ENCODE assay signal across 8 cellular contexts in genomic region chr15:29668120-29668602, GRCh38.
DNase-seq lines count a peak whose midpoint lies in the region; ATAC-seq, FAIRE-seq and TF ChIP-seq lines count a peak whose summit lies in the region.

No MANE protein-coding gene starts in this region.

- POLR2A ChIA-PET in activated naive CD8-positive, alpha-beta T cell treated with anti-CD3 and anti-CD28 coated beads, Interleukin-2, amount 10 ng/mL, durations not matched to agents 7 days and 5 days (lab: Charles Lee): no interaction called here
- POLR2A ChIA-PET in CD4-positive, alpha-beta T cell (lab: Charles Lee): no interaction called here

- no peak overlapping the region for H3K27ac ChIP-seq in cardiac muscle cell
- no peak overlapping the region for H3K27ac ChIP-seq in CD4-positive, alpha-beta T cell (ENCODE audit: low read depth, low read length)

- peak; percentile 41 for FAIRE-seq in H54 (lab: Jason Lieb, UNC)

- no peak overlapping the region for H3K4me3 Mint-ChIP-seq in activated naive CD8-positive, alpha-beta T cell treated with anti-CD3 and anti-CD28 coated beads, Interleukin-2, amount 10 ng/mL, durations not matched to agents 7 days and 5 days
- H3K4me3 Mint-ChIP-seq in progenitor cell of endocrine pancreas (ENCODE audit: low read depth): no peak overlapping the region
- H3K4me3 Mint-ChIP-seq in CD4-positive, alpha-beta T cell: no peak overlapping the region

- no peaks in the 10 kb centered on the region for H3K27me3 ChIP-seq in cardiac muscle cell
- peaks cover 8% of the 10 kb centered on the region for H3K27me3 ChIP-seq in CD4-positive, alpha-beta T cell (ENCODE audit: control insufficient read depth, insufficient read depth, low read length)

- intact Hi-C loops in CD4-positive, alpha-beta T cell (cut with DNase I, micrococcal nuclease): no loop called here

- TF ChIP-seq CTCF in cardiac muscle cell (IDR thresholded peaks at IDR 0.05; ENCODE audit: low read depth, low read length): peak; percentile 87
- peak; percentile 85 for TF ChIP-seq CTCF in progenitor cell of endocrine pancreas (IDR thresholded peaks at IDR 0.05; ENCODE audit: unreplicated experiment)
- TF ChIP-seq CTCF in CD4-positive, alpha-beta T cell (IDR thresholded peaks at IDR 0.05): no peak

- no peak overlapping the region for H3K27ac Mint-ChIP-seq in activated naive CD8-positive, alpha-beta T cell treated with anti-CD3 and anti-CD28 coated beads, Interleukin-2, amount 10 ng/mL, durations not matched to agents 7 days and 5 days
- peak overlapping the region; percentile 39 for H3K27ac Mint-ChIP-seq in progenitor cell of endocrine pancreas
- no peak overlapping the region for H3K27ac Mint-ChIP-seq in CD4-positive, alpha-beta T cell

- TF ChIP-seq POLR2A in H54 (IDR thresholded peaks at IDR 0.05; ENCODE audit: low read depth, low read length): no peak

- no peaks in the 10 kb centered on the region for H3K4me1 Mint-ChIP-seq in activated naive CD8-positive, alpha-beta T cell treated with anti-CD3 and anti-CD28 coated beads, Interleukin-2, amount 10 ng/mL, durations not matched to agents 7 days and 5 days
- H3K4me1 Mint-ChIP-seq in progenitor cell of endocrine pancreas (ENCODE audit: low read depth): peaks cover 11% of the 10 kb centered on the region
- no peaks in the 10 kb centered on the region for H3K4me1 Mint-ChIP-seq in CD4-positive, alpha-beta T cell (ENCODE audit: low read depth)

- H3K4me1 ChIP-seq in cardiac muscle cell (ENCODE audit: low read depth): no peaks in the 10 kb centered on the region

- H3K27me3 Mint-ChIP-seq in activated naive CD8-positive, alpha-beta T cell treated with anti-CD3 and anti-CD28 coated beads, Interleukin-2, amount 10 ng/mL, durations not matched to agents 7 days and 5 days: peaks cover 3% of the 10 kb centered on the region
- peaks cover 3% of the 10 kb centered on the region for H3K27me3 Mint-ChIP-seq in progenitor cell of endocrine pancreas
- H3K27me3 Mint-ChIP-seq in CD4-positive, alpha-beta T cell: peaks cover 53% of the 10 kb centered on the region

- no peaks in the 10 kb centered on the region for H3K9me3 Mint-ChIP-seq in activated naive CD8-positive, alpha-beta T cell treated with anti-CD3 and anti-CD28 coated beads, Interleukin-2, amount 10 ng/mL, durations not matched to agents 7 days and 5 days
- no peaks in the 10 kb centered on the region for H3K9me3 Mint-ChIP-seq in progenitor cell of endocrine pancreas (ENCODE audit: low read depth)
- H3K9me3 Mint-ChIP-seq in CD4-positive, alpha-beta T cell: no peaks in the 10 kb centered on the region

- no peaks in the 10 kb centered on the region for H3K36me3 ChIP-seq in cardiac muscle cell

- ATAC-seq in activated naive CD8-positive, alpha-beta T cell treated with anti-CD3 and anti-CD28 coated beads, Interleukin-2, amount 10 ng/mL, durations not matched to agents 7 days and 5 days (ENCODE audit: low read depth): peak; percentile 65
- no peak for ATAC-seq in CD4-positive, alpha-beta T cell (ENCODE audit: poor library complexity)

- H3K4me3 ChIP-seq in cardiac muscle cell: no peak overlapping the region

- H3K36me3 Mint-ChIP-seq in activated naive CD8-positive, alpha-beta T cell treated with anti-CD3 and anti-CD28 coated beads, Interleukin-2, amount 10 ng/mL, durations not matched to agents 7 days and 5 days: no peaks in the 10 kb centered on the region
- H3K36me3 Mint-ChIP-seq in progenitor cell of endocrine pancreas (ENCODE audit: insufficient read depth): no peaks in the 10 kb centered on the region
- H3K36me3 Mint-ChIP-seq in CD4-positive, alpha-beta T cell (ENCODE audit: low read depth): no peaks in the 10 kb centered on the region

- CTCF ChIA-PET in CD4-positive, alpha-beta T cell (lab: Charles Lee): no interaction called here

- no peaks in the 10 kb centered on the region for H3K9me3 ChIP-seq in cardiac muscle cell (ENCODE audit: low read depth)
- H3K9me3 ChIP-seq in CD4-positive, alpha-beta T cell (ENCODE audit: control insufficient read depth, low read length): no peaks in the 10 kb centered on the region

- peak; percentile 73 for DNase-seq in D341Med (ENCODE audit: low spot score)
- DNase-seq in H54 (ENCODE audit: insufficient read length, low spot score): peak; percentile 82
- DNase-seq in NCI-H524 (lab: John Stamatoyannopoulos, UW): peak; percentile 92 to 96
- DNase-seq in activated naive CD8-positive, alpha-beta T cell treated with anti-CD3 and anti-CD28 coated beads, Interleukin-2, amount 10 ng/mL, durations not matched to agents 7 days and 5 days: no peak
- DNase-seq in cardiac muscle cell (ENCODE audit: low read depth in 1 of 2, low spot score in 1 of 2): peak; percentile 89 to 94
- DNase-seq in progenitor cell of endocrine pancreas (ENCODE audit: low spot score, unreplicated experiment): peak; percentile 60
- DNase-seq in stimulated activated naive CD4-positive, alpha-beta T cell (lab: John Stamatoyannopoulos, UW): no peak
- no peak for DNase-seq in CD4-positive, alpha-beta T cell

Comparison
In these comparisons a context has a peak if more than half of its experiments do, and no peak if none do; other contexts are left out.
1. DNase-seq: peak in D341Med (single experiment), H54 (single experiment), NCI-H524 (2 of 2), cardiac muscle cell (2 of 2) and progenitor cell of endocrine pancreas (single experiment); none in activated naive CD8-positive, alpha-beta T cell treated with anti-CD3 and anti-CD28 coated beads, Interleukin-2, amount 10 ng/mL, durations not matched to agents 7 days and 5 days (single experiment), stimulated activated naive CD4-positive, alpha-beta T cell (0 of 6) and CD4-positive, alpha-beta T cell (0 of 10).